ENCODE assay signal across 8 cellular contexts in genomic region chr20:62121776-62122658, GRCh38. TPM values are rescaled to one million over a fixed set of nuclear protein-coding genes. Genes with fewer than 3 reads are reported as not detected.
DNase-seq lines count a peak whose midpoint lies in the region; ATAC-seq lines count a peak whose summit lies in the region.

Gene LSM14B (plus strand): TSS chr20:62122475. CDS start chr20:62122667, 192 bp downstream.

- POLR2A ChIA-PET in activated CD8-positive, alpha-beta memory T cell treated with anti-CD3 and anti-CD28 coated beads for 36 hours (lab: Charles Lee), result interaction anchor here (0.6 to 2.9 kb wide), 5 partner anchors 13 to 56 kb away, joined by 3 to 19 read pairs (median 6); partner anchors contain the start of genes PSMA7, SS18L1 and TAF4

- CTCF ChIA-PET in activated CD8-positive, alpha-beta memory T cell treated with anti-CD3 and anti-CD28 coated beads for 36 hours (lab: Charles Lee), result interaction anchor here (0.8 to 2.0 kb wide), 4 partner anchors 11 to 111 kb away, joined by 3 to 6 read pairs (median 4); no protein-coding TSS in a partner anchor

- DNase-seq in COLO668 (lab: John Stamatoyannopoulos, UW; ENCODE audit: unreplicated experiment) (peak; percentile 99), HT1080 (ENCODE audit: low read depth) (peak; percentile 93), NOMO-1 (lab: John Stamatoyannopoulos, UW; ENCODE audit: unreplicated experiment in 2 of 2) (peak; percentile 91 to 98), medulla oblongata (ENCODE audit: extremely low spot score) (peak; percentile 96)
- DNase-seq in effector CD8-positive, alpha-beta T cell (lab: John Stamatoyannopoulos, UW), result peak; percentile 94
- peak; percentile 95 to 99 (median 98) for DNase-seq in stimulated activated CD4-positive, alpha-beta T cell treated with anti-CD3 and anti-CD28 coated beads, TNF-alpha, amount 100 ng/mL, for 48 hours (ENCODE audit: low read depth in 3 of 3)

- ATAC-seq in GM21360 (IDR thresholded peaks at IDR 0.05; ENCODE audit: unreplicated experiment), result peak; percentile 78

RNA-seq across cellular contexts. Expression of gene LSM14B, which starts in this region (rescaled TPM):
- total RNA-seq in HT1080 (2014; rRNA removed; shearing (Covaris generic)), result 35.6 and 39.7 TPM in 2 replicates
- polyA plus RNA-seq in HT1080 (2015; cell fraction: cytosol; rRNA removed), result 44.0 and 47.2 TPM in 2 replicates
- polyA plus RNA-seq in HT1080 (2015; cell fraction: nucleus; rRNA removed), result 38.6 and 40.0 TPM in 2 replicates
- total RNA-seq in activated CD8-positive, alpha-beta memory T cell treated with anti-CD3 and anti-CD28 coated beads for 36 hours, result 10 to 100 TPM; 34.6 to 35.3 TPM

Comparison
In these comparisons a context has a peak if more than half of its experiments do, and no peak if none do; other contexts are left out.
1. Peak in every context shown above with its lines: DNase-seq and ATAC-seq.